In genomic region chrX:105823092-105823454, GRCh38 we compare ENCODE assay signal across 1 cellular context.
TF ChIP-seq lines count a peak whose summit lies in the region.

No MANE protein-coding gene starts in this region.

TF ChIP-seq in H1, 55 proteins besides CTCF, POLR2A, EP300 and RAD21:
- TF ChIP-seq KDM4A (IDR thresholded peaks at IDR 0.05; ENCODE audit: low read depth, low read length, severe bottlenecking) (peak; percentile 3), ASH2L (IDR thresholded peaks at IDR 0.05; ENCODE audit: low read length) (peak; percentile 16), RFX5 (IDR thresholded peaks at IDR 0.05; ENCODE audit: borderline replicate concordance, low read depth, low read length) (no peak)
